Comparison of ENCODE assay signal across 1 cellular context in genomic region chr19:17294051-17294891, GRCh38.
TF ChIP-seq lines count a peak whose summit lies in the region.

No MANE protein-coding gene starts in this region.

TF ChIP-seq in GM12878, 131 proteins besides CTCF, POLR2A, EP300 and RAD21:
- TF ChIP-seq NBN (IDR thresholded peaks at IDR 0.05) (no peak), SP1 (IDR thresholded peaks at IDR 0.05; ENCODE audit: low read depth, low read length) (peak; percentile 37), MEF2B (IDR thresholded peaks at IDR 0.05; ENCODE audit: partially characterized antibody, poor library complexity, severe bottlenecking) (peak; percentile 21)
